Comparison of ENCODE assay signal across 16 cellular contexts in genomic region chr15:89810837-89811236, GRCh38. TPM values are rescaled to one million over a fixed set of nuclear protein-coding genes. Genes with fewer than 3 reads are reported as not detected.
DNase-seq lines count a peak whose midpoint lies in the region; ATAC-seq and TF ChIP-seq lines count a peak whose summit lies in the region.
"Had no signal": no experiment of that assay in that cellular context is flagged by ENCODE, and none has a peak within 500 bp of the region (broad histone marks: within the 10 kb centered on the region; RNA-seq: fewer than 3 reads in every experiment).

No MANE protein-coding gene starts in this region.

- peak overlapping the region; percentile 53 for H3K27ac ChIP-seq in RWPE2 (ENCODE audit: poor library complexity, severe bottlenecking)
- no peak overlapping the region for H3K27ac ChIP-seq in mesenchymal stem cell (ENCODE audit: low read length, poor library complexity, severe bottlenecking)
- no peak overlapping the region for H3K27ac ChIP-seq in spleen

- no peak overlapping the region for H3K4ac ChIP-seq in mesenchymal stem cell (ENCODE audit: low read depth in 1 of 2, low read length in 2 of 2)

- peak overlapping the region; percentile 68 for H3K27ac Mint-ChIP-seq in activated naive CD4-positive, alpha-beta T cell treated with anti-CD3 and anti-CD28 coated beads, Interleukin-2, amount 50 U/mL, for 24 hours
- no peak overlapping the region for H3K27ac Mint-ChIP-seq in activated naive CD4-positive, alpha-beta T cell treated with anti-CD3 and anti-CD28 coated beads for 36 hours

- H3K79me1 ChIP-seq in mesenchymal stem cell (replicated peaks; ENCODE audit: low read length, poor library complexity, severe bottlenecking), result peaks cover 2% of the 10 kb centered on the region

- H2AFZ ChIP-seq in mesenchymal stem cell (ENCODE audit: low read depth, low read length), result no peak overlapping the region

- no peak for DNase-seq in activated naive CD4-positive, alpha-beta T cell treated with anti-CD3 and anti-CD28 coated beads for 36 hours
- DNase-seq in RWPE2 (ENCODE audit: low spot score), result no peak
- DNase-seq in mesenchymal stem cell, result no peak
- peak; percentile 57 for DNase-seq in spleen
- DNase-seq in NCI-H1105 treated with DMSO at 0.1 percent for 48 hours (lab: John Stamatoyannopoulos, UW), result no peak
- DNase-seq in NCI-H2196 (lab: John Stamatoyannopoulos, UW; ENCODE audit: unreplicated experiment), result no peak
- DNase-seq in activated naive CD4-positive, alpha-beta T cell (lab: John Stamatoyannopoulos, UW), result no peak
- DNase-seq: C1 segment of cervical spinal cord, DMS153, NCI-H146, NCI-H345, NCI-H69 had no signal

- CTCF ChIA-PET in activated naive CD4-positive, alpha-beta T cell treated with anti-CD3 and anti-CD28 coated beads for 36 hours (lab: Charles Lee), result interaction anchor here (1.6 kb wide), 1 partner anchor 51 kb away, joined by 3 read pairs; no protein-coding TSS in a partner anchor

- no peak overlapping the region for H3K18ac ChIP-seq in mesenchymal stem cell (ENCODE audit: low read depth in 1 of 2, low read length in 2 of 2)

- H2BK5ac ChIP-seq in mesenchymal stem cell (ENCODE audit: low read depth, low read length, poor library complexity, severe bottlenecking), result no peak overlapping the region

- intact Hi-C loops in activated naive CD4-positive, alpha-beta T cell treated with anti-CD3 and anti-CD28 coated beads for 36 hours (cut with micrococcal nuclease), result no loop called here
- intact Hi-C loops in spleen (cut with DNase I; ENCODE audit: low total_unique reads), result no loop called here

- no peak overlapping the region for H2BK12ac ChIP-seq in mesenchymal stem cell (ENCODE audit: low read length in 2 of 2)

- H3K9me3 Mint-ChIP-seq in activated naive CD4-positive, alpha-beta T cell treated with anti-CD3 and anti-CD28 coated beads, Interleukin-2, amount 50 U/mL, for 24 hours, result no peaks in the 10 kb centered on the region
- H3K9me3 Mint-ChIP-seq in activated naive CD4-positive, alpha-beta T cell treated with anti-CD3 and anti-CD28 coated beads for 36 hours, result no peaks in the 10 kb centered on the region

- H3K36me3 Mint-ChIP-seq in activated naive CD4-positive, alpha-beta T cell treated with anti-CD3 and anti-CD28 coated beads, Interleukin-2, amount 50 U/mL, for 24 hours, result peaks cover 2% of the 10 kb centered on the region
- H3K36me3 Mint-ChIP-seq in activated naive CD4-positive, alpha-beta T cell treated with anti-CD3 and anti-CD28 coated beads for 36 hours (ENCODE audit: low read depth), result peaks cover 1% of the 10 kb centered on the region

- no peak overlapping the region for H3K14ac ChIP-seq in mesenchymal stem cell (ENCODE audit: low read length in 2 of 2)

- no peak overlapping the region for H3K4me3 Mint-ChIP-seq in activated naive CD4-positive, alpha-beta T cell treated with anti-CD3 and anti-CD28 coated beads, Interleukin-2, amount 50 U/mL, for 24 hours
- H3K4me3 Mint-ChIP-seq in activated naive CD4-positive, alpha-beta T cell treated with anti-CD3 and anti-CD28 coated beads for 36 hours, result no peak overlapping the region
- H3K4me3 Mint-ChIP-seq: IgD-negative memory B cell had no signal

- peak overlapping the region; percentile 2 for H3K9ac ChIP-seq in mesenchymal stem cell (ENCODE audit: low read length)

- no peak for ATAC-seq in RWPE2 (ENCODE audit: low read depth)
- ATAC-seq: Right ventricle myocardium inferior had no signal

- H2BK120ac ChIP-seq in mesenchymal stem cell (ENCODE audit: low read depth, low read length), result no peak overlapping the region

- H3K27me3 Mint-ChIP-seq in activated naive CD4-positive, alpha-beta T cell treated with anti-CD3 and anti-CD28 coated beads, Interleukin-2, amount 50 U/mL, for 24 hours, result peaks cover 18% of the 10 kb centered on the region
- peaks cover 23% of the 10 kb centered on the region for H3K27me3 Mint-ChIP-seq in activated naive CD4-positive, alpha-beta T cell treated with anti-CD3 and anti-CD28 coated beads for 36 hours (ENCODE audit: low read depth)

- H3K4me1 ChIP-seq in RWPE2 (ENCODE audit: insufficient read depth, poor library complexity, severe bottlenecking) (peaks cover 12% of the 10 kb centered on the region), mesenchymal stem cell (ENCODE audit: control insufficient read depth, insufficient read depth, low read depth, low read length) (peaks cover 32% of the 10 kb centered on the region), spleen (peaks cover 7 to 42% (median 15%) of the 10 kb centered on the region in 6 donors)

- no peaks in the 10 kb centered on the region for H3K36me3 ChIP-seq in RWPE2 (ENCODE audit: low read depth)
- H3K36me3 ChIP-seq in mesenchymal stem cell (ENCODE audit: control insufficient read depth in 1 of 2, insufficient read depth in 2 of 2, low read depth in 1 of 2, low read length in 2 of 2), result peaks cover 2 to 58% of the 10 kb centered on the region in 2 experiments
- H3K36me3 ChIP-seq in spleen, result peaks cover 0 to 16% (median 0%) of the 10 kb centered on the region in 6 donors

- TF ChIP-seq CTCF in RWPE2 (IDR thresholded peaks at IDR 0.05; ENCODE audit: poor library complexity, severe bottlenecking) (no peak), spleen (IDR thresholded peaks at IDR 0.05 in 8 of 11, conservative IDR thresholded peaks at IDR 0.05 in 3 of 11) (no peak)

- H3K4me3 ChIP-seq in RWPE2 (ENCODE audit: severe bottlenecking) (no peak overlapping the region), mesenchymal stem cell (ENCODE audit: insufficient read depth in 1 of 2, low read depth in 1 of 2, low read length in 2 of 2) (peak overlapping the region in 1 of 2 experiments; percentile 17), spleen (no peak overlapping the region)

- H3K23ac ChIP-seq in mesenchymal stem cell (ENCODE audit: low read length in 2 of 2), result no peak overlapping the region

- H2BK15ac ChIP-seq in mesenchymal stem cell (ENCODE audit: low read depth, poor library complexity, severe bottlenecking), result no peak overlapping the region

- no peak overlapping the region for H4K91ac ChIP-seq in mesenchymal stem cell (ENCODE audit: low read length)

- 98% methylated on average over 6 of the region's 7 CpGs for WGBS in mesenchymal stem cell
- 90 to 96% (median 94%) methylated on average over 7 of the region's 7 CpGs for WGBS in spleen, 5 donors

- TF ChIP-seq POLR2A in spleen (IDR thresholded peaks at IDR 0.05), result no peak

- H2AK5ac ChIP-seq in mesenchymal stem cell (ENCODE audit: low read length, severe bottlenecking), result no peak overlapping the region

- no peak overlapping the region for H3K4me2 ChIP-seq in mesenchymal stem cell (ENCODE audit: low read length, poor library complexity, severe bottlenecking)

- H3K9me3 ChIP-seq in RWPE2 (ENCODE audit: severe bottlenecking) (no peaks in the 10 kb centered on the region), mesenchymal stem cell (ENCODE audit: control insufficient read depth, low read length) (no peaks in the 10 kb centered on the region), spleen (peaks cover 0 to 7% (median 2%) of the 10 kb centered on the region in 8 donors)

- H3K4me1 Mint-ChIP-seq in activated naive CD4-positive, alpha-beta T cell treated with anti-CD3 and anti-CD28 coated beads, Interleukin-2, amount 50 U/mL, for 24 hours, result peaks cover 8% of the 10 kb centered on the region
- peaks cover 3% of the 10 kb centered on the region for H3K4me1 Mint-ChIP-seq in activated naive CD4-positive, alpha-beta T cell treated with anti-CD3 and anti-CD28 coated beads for 36 hours (ENCODE audit: low read depth)

- H3K27me3 ChIP-seq in RWPE2 (ENCODE audit: insufficient read depth, poor library complexity, severe bottlenecking), result no peaks in the 10 kb centered on the region
- no peaks in the 10 kb centered on the region for H3K27me3 ChIP-seq in mesenchymal stem cell (ENCODE audit: control insufficient read depth in 1 of 2, insufficient read depth in 1 of 2, low read length in 2 of 2)
- H3K27me3 ChIP-seq in spleen (replicated peaks in 1 of 7), result peaks cover 5 to 40% (median 28%) of the 10 kb centered on the region in 7 donors

- H4K8ac ChIP-seq in mesenchymal stem cell (ENCODE audit: low read length), result no peak overlapping the region

RNA-seq across cellular contexts. Expression of gene ANPEP, which starts 3.8 kb away (rescaled TPM):
- not detected for total RNA-seq in activated naive CD4-positive, alpha-beta T cell treated with anti-CD3 and anti-CD28 coated beads for 36 hours
- polyA plus RNA-seq in mesenchymal stem cell (2013, experiment 1 of 2), result 63.7 TPM
- polyA plus RNA-seq in mesenchymal stem cell (2013, experiment 2 of 2), result 61.6 TPM
- 100 to 1,000 TPM in 1 of 7 donors, 10 to 100 TPM in 6; 16.6 to 226 (median 35.1) TPM for total RNA-seq in spleen
- polyA plus RNA-seq in spleen, result 10 to 100 TPM in 1 of 3 donors, 1 to 10 TPM in 2; 1.3 to 11.0 (median 7.7) TPM

RNA-seq across cellular contexts. Expression of gene MESP2, which starts 34.7 kb away (rescaled TPM):
- total RNA-seq in activated naive CD4-positive, alpha-beta T cell treated with anti-CD3 and anti-CD28 coated beads for 36 hours, result not detected
- 0.12 TPM for polyA plus RNA-seq in mesenchymal stem cell (2013, experiment 1 of 2)
- 0.07 TPM for polyA plus RNA-seq in mesenchymal stem cell (2013, experiment 2 of 2)
- total RNA-seq in spleen, result not detected
- polyA plus RNA-seq in spleen, result under 1 TPM in 1 of 3 donors, not detected in 2; 0.05 TPM
- total RNA-seq: A172 had no signal
- polyA plus RNA-seq: IgD-negative memory B cell had no signal

RNA-seq across cellular contexts. Expression of gene MESP1, which starts 59.8 kb away (rescaled TPM):
- total RNA-seq in activated naive CD4-positive, alpha-beta T cell treated with anti-CD3 and anti-CD28 coated beads for 36 hours, result 1 to 10 TPM; 4.4 to 6.6 TPM
- 0.03 TPM for polyA plus RNA-seq in mesenchymal stem cell (2013, experiment 1 of 2)
- 0.03 TPM for polyA plus RNA-seq in mesenchymal stem cell (2013, experiment 2 of 2)
- 1 to 10 TPM in 1 of 7 donors, under 1 TPM in 6; 0.19 to 1.0 (median 0.60) TPM for total RNA-seq in spleen
- 1 to 10 TPM in 1 of 3 donors, under 1 TPM in 2; 0.45 to 1.2 (median 0.61) TPM for polyA plus RNA-seq in spleen

Comparison
In these comparisons a context has a peak if more than half of its experiments do, and no peak if none do; other contexts are left out.
1. RNA of gene ANPEP, which starts 3.8 kb away (total RNA-seq): 16.6 to 226 TPM in spleen; not detected in activated naive CD4-positive, alpha-beta T cell treated with anti-CD3 and anti-CD28 coated beads for 36 hours; every median in the first group is over 10 times any median in the second.